In the genomic region with DNA sequence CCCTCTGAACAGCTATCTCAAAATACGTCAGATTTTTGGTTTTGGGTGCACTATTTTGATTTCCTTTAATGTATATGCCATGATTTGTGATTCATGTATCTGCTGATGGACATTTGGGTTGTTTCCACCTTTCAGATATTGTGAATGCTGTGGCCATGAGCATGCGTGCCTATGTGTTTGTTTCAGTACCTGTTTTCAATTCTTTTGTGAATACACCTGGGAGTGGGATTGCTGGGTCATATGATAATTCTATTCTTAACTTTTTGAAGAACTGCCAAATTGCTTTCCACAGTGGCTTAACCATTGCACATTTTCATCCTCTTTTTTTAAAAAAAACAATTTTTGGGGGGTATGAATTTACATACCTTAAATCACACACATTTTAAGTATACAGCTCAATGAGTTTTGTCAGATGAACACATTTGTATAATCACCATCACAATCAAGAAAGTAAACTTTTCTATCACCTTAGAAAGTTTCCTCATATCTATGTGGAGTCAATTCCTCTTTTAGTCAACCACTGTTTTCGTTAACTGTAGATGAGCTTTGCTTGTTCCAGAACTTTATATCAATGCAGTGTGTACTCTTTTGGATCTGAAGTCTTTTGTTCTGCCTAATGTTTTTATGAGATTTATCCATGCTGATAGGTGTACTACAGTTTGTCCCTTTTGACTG, we compare ENCODE assay signal across 15 cellular contexts.
A peak's percentile ranks its signal among the peaks of the same experiment; 100 is the strongest.
DNase-seq lines count a peak whose midpoint lies in the region; ATAC-seq lines count a peak whose summit lies in the region.
"Had no signal": no experiment of that assay in that cellular context is flagged by ENCODE, and none has a peak within 500 bp of the region (broad histone marks: within the 10 kb centered on the region; RNA-seq: fewer than 3 reads in every experiment).

No MANE protein-coding gene starts in this region.

- ATAC-seq in GM18498 (IDR thresholded peaks at IDR 0.05; ENCODE audit: unreplicated experiment): peak; percentile 77
- peak; percentile 65 for ATAC-seq in GM19463 (IDR thresholded peaks at IDR 0.05; ENCODE audit: unreplicated experiment)
- peak; percentile 51 for ATAC-seq in HG02759 (IDR thresholded peaks at IDR 0.05; ENCODE audit: unreplicated experiment)
- peak; percentile 63 for ATAC-seq in HG03571 (IDR thresholded peaks at IDR 0.05; ENCODE audit: unreplicated experiment)
- ATAC-seq in HG02970 (IDR thresholded peaks at IDR 0.05; ENCODE audit: low FRiP score, unreplicated experiment): no peak
- ATAC-seq: left lobe of liver had no signal

- no peak for DNase-seq in NK-92 (lab: John Stamatoyannopoulos, UW; ENCODE audit: unreplicated experiment)
- DNase-seq in AG08396 (ENCODE audit: low spot score): no peak
- DNase-seq in DMS79 (lab: John Stamatoyannopoulos, UW): no peak
- DNase-seq: hypothalamus; KG1; NCI-H1694 treated with DMSO at 0.1 percent for 48 hours; NCI-H69; stimulated activated CD4-positive, alpha-beta T cell treated with anti-CD3 and anti-CD28 coated beads, Interleukin-1b, Interleukin-23, amount 100 ng/mL, for 48 hours; stimulated activated CD8-positive, alpha-beta memory T cell treated with anti-CD3 and anti-CD28 coated beads, Interleukin-4, amount 100 ng/mL, for 48 hours had no signal
